ENCODE assay signal across 1 cellular context in the genomic region with DNA sequence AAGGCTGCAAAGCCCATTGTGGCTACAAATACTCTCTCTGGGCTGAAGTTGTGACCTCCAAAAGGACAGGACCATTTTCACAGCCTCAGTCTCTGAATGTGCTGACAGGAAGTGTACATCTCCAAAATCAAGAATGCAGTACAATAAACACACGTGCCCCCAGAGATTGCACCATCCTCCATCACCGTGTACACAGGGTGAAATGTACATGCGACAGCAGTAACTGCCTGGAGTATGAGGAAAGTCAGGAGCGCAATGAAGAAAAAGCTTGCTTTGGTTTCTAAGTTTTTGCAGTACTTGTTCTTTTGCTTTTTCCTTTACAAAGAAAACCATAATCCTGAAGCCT.
A peak's percentile ranks its signal among the peaks of the same experiment; 100 is the strongest.
TF ChIP-seq lines count a peak whose summit lies in the region.

No MANE protein-coding gene starts in this region.

TF ChIP-seq in HepG2, 621 proteins besides CTCF, POLR2A, EP300 and RAD21 (continued from another document and continues in another):
- TF ChIP-seq, protein P1, sequence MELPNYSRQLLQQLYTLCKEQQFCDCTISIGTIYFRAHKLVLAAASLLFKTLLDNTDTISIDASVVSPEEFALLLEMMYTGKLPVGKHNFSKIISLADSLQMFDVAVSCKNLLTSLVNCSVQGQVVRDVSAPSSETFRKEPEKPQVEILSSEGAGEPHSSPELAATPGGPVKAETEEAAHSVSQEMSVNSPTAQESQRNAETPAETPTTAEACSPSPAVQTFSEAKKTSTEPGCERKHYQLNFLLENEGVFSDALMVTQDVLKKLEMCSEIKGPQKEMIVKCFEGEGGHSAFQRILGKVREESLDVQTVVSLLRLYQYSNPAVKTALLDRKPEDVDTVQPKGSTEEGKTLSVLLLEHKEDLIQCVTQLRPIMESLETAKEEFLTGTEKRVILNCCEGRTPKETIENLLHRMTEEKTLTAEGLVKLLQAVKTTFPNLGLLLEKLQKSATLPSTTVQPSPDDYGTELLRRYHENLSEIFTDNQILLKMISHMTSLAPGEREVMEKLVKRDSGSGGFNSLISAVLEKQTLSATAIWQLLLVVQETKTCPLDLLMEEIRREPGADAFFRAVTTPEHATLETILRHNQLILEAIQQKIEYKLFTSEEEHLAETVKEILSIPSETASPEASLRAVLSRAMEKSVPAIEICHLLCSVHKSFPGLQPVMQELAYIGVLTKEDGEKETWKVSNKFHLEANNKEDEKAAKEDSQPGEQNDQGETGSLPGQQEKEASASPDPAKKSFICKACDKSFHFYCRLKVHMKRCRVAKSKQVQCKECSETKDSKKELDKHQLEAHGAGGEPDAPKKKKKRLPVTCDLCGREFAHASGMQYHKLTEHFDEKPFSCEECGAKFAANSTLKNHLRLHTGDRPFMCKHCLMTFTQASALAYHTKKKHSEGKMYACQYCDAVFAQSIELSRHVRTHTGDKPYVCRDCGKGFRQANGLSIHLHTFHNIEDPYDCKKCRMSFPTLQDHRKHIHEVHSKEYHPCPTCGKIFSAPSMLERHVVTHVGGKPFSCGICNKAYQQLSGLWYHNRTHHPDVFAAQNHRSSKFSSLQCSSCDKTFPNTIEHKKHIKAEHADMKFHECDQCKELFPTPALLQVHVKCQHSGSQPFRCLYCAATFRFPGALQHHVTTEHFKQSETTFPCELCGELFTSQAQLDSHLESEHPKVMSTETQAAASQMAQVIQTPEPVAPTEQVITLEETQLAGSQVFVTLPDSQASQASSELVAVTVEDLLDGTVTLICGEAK (IDR thresholded peaks at IDR 0.05) = no peak
- TF ChIP-seq, protein P1 (CRISPR knock-in tag; IDR thresholded peaks at IDR 0.05) = no peak
- TF ChIP-seq GATAD2A (CRISPR knock-in tag; IDR thresholded peaks at IDR 0.05) (peak; percentile 84), THRA (CRISPR knock-in tag; IDR thresholded peaks at IDR 0.05; ENCODE audit: borderline replicate concordance) (peak; percentile 64; the same call in 1 of the 2 replicates), ZBTB3 (CRISPR knock-in tag; IDR thresholded peaks at IDR 0.05; ENCODE audit: borderline replicate concordance, low read depth) (no peak), POGK (CRISPR knock-in tag; conservative IDR thresholded peaks at IDR 0.05) (0 out of 2 replicates have a peak, but pooled peaks have one; percentile 58), ZBTB49 (CRISPR knock-in tag; IDR thresholded peaks at IDR 0.05; ENCODE audit: borderline replicate concordance) (no peak), ZNF660 (CRISPR knock-in tag; IDR thresholded peaks at IDR 0.05; ENCODE audit: borderline replicate concordance, low read depth) (no peak), ISL2 (CRISPR knock-in tag; IDR thresholded peaks at IDR 0.05) (no peak), BRCA1 (CRISPR knock-in tag; IDR thresholded peaks at IDR 0.05) (no peak), U2AF1 (optimal IDR thresholded peaks at IDR 0.05; ENCODE audit: low read depth, low read length) (no peak), ZNF652 (CRISPR knock-in tag; IDR thresholded peaks at IDR 0.05; ENCODE audit: borderline replicate concordance, low read depth) (peak; percentile 54; the same call in 1 of the 2 replicates), GATAD1 (CRISPR knock-in tag; IDR thresholded peaks at IDR 0.05) (no peak), ZNF777 (CRISPR knock-in tag; IDR thresholded peaks at IDR 0.05) (no peak), HOMEZ (CRISPR knock-in tag; IDR thresholded peaks at IDR 0.05; ENCODE audit: low read depth) (no peak), RBFOX2 (IDR thresholded peaks at IDR 0.05; ENCODE audit: low read depth, low read length) (no peak), RBM22 (optimal IDR thresholded peaks at IDR 0.05; ENCODE audit: low read length) (no peak), ARID5B (CRISPR knock-in tag; IDR thresholded peaks at IDR 0.05) (peak; percentile 76), ZNF629 (CRISPR knock-in tag; conservative IDR thresholded peaks at IDR 0.05) (no peak), ZNF225 (CRISPR knock-in tag; IDR thresholded peaks at IDR 0.05) (no peak)
- TF ChIP-seq, protein P2, sequence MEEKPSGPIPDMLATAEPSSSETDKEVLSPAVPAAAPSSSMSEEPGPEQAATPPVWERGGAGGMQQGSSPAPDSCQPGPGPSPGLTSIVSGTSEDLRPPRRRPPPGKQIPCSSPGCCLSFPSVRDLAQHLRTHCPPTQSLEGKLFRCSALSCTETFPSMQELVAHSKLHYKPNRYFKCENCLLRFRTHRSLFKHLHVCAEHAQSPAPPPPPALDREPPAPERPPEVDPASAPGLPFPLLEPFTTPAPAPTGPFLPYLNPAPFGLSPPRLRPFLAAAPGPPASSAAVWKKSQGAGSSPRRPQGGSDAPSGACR (CRISPR knock-in tag; IDR thresholded peaks at IDR 0.05) = no peak
- TF ChIP-seq, protein P3, sequence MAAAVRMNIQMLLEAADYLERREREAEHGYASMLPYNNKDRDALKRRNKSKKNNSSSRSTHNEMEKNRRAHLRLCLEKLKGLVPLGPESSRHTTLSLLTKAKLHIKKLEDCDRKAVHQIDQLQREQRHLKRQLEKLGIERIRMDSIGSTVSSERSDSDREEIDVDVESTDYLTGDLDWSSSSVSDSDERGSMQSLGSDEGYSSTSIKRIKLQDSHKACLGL (CRISPR knock-in tag; IDR thresholded peaks at IDR 0.05) = no peak
- TF ChIP-seq, protein P4, sequence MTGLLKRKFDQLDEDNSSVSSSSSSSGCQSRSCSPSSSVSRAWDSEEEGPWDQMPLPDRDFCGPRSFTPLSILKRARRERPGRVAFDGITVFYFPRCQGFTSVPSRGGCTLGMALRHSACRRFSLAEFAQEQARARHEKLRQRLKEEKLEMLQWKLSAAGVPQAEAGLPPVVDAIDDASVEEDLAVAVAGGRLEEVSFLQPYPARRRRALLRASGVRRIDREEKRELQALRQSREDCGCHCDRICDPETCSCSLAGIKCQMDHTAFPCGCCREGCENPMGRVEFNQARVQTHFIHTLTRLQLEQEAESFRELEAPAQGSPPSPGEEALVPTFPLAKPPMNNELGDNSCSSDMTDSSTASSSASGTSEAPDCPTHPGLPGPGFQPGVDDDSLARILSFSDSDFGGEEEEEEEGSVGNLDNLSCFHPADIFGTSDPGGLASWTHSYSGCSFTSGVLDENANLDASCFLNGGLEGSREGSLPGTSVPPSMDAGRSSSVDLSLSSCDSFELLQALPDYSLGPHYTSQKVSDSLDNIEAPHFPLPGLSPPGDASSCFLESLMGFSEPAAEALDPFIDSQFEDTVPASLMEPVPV (CRISPR knock-in tag; IDR thresholded peaks at IDR 0.05) = no peak
